Comparison of ENCODE assay signal across 15 cellular contexts in the genomic region with DNA sequence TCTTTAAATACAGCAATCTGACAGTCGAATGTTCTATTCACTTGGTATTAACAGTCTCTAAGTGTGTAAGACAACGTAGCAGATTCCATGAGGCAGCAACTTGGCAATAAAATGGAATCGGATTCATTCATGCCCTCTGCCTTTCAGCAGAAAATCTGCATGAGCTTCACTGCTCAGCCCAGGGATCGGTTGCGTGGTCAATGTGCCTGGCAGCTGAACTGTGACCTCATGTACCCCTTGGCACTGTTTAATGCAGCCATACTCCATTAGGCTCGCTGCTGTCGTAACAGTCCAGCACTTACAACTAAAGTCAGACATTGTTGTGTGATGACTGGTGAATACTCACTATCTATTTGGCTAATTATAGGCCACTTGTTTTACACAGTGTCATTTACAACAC. TPM values are rescaled to one million over a fixed set of nuclear protein-coding genes. Genes with fewer than 3 reads are reported as not detected.
DNase-seq lines count a peak whose midpoint lies in the region; ATAC-seq, FAIRE-seq and TF ChIP-seq lines count a peak whose summit lies in the region.
"Had no signal": no experiment of that assay in that cellular context is flagged by ENCODE, and none has a peak within 500 bp of the region (broad histone marks: within the 10 kb centered on the region; RNA-seq: fewer than 3 reads in every experiment).

No MANE protein-coding gene starts in this region.

- CTCF ChIA-PET in A549 (lab: Yijun Ruan, JAX) (no interaction called here), SK-N-SH (lab: Yijun Ruan, JAX) (interaction anchor here (1.1 kb wide), 1 partner anchor 26 kb away, joined by 4 read pairs; no protein-coding TSS in a partner anchor)

- H3K9me2 ChIP-seq in SK-N-SH, result no peaks in the 10 kb centered on the region

- TF ChIP-seq CTCF in A549 (IDR thresholded peaks at IDR 0.05) (no peak), SK-N-SH (IDR thresholded peaks at IDR 0.05) (no peak)

- FAIRE-seq in A549 (lab: Jason Lieb, UNC), result no peak

- H2AFZ ChIP-seq in SK-N-SH (ENCODE audit: low read depth), result no peak overlapping the region

- no peaks in the 10 kb centered on the region for H3K36me3 ChIP-seq in SK-N-SH (replicated peaks in 1 of 2; ENCODE audit: control insufficient read depth in 1 of 2, insufficient read depth in 2 of 2, low read length in 1 of 2)

- no peaks in the 10 kb centered on the region for H3K36me3 Mint-ChIP-seq in stimulated activated effector memory CD8-positive, alpha-beta T cell treated with anti-CD3 and anti-CD28 coated beads, Interleukin-12 subunit alpha, Interleukin-12 subunit beta, amount 100 ng/mL, for 72 hours
- H3K36me3 Mint-ChIP-seq: brain, natural killer cell had no signal

- peaks cover 3% of the 10 kb centered on the region for H3K9me3 Mint-ChIP-seq in stimulated activated effector memory CD8-positive, alpha-beta T cell treated with anti-CD3 and anti-CD28 coated beads, Interleukin-12 subunit alpha, Interleukin-12 subunit beta, amount 100 ng/mL, for 72 hours
- H3K9me3 Mint-ChIP-seq: activated T-helper 17 cell treated with anti-CD3 and anti-CD28 coated beads, Interleukin-2, amount 50 U/mL, for 72 hours; brain; natural killer cell; T-helper 1 cell treated with Interleukin-12 subunit alpha and Interleukin-12 subunit beta and Interleukin-4 antibody, amounts not matched to agents 30 μg/mL and 1 μg/mL, for 36 hours had no signal

- 29% methylated on average over 7 of the region's 7 CpGs for WGBS in A549 (ENCODE audit: missing lambda C conversion rate)
- 61% methylated on average over 7 of the region's 7 CpGs for WGBS in SK-N-SH (ENCODE audit: low lambda C conversion rate)

- ATAC-seq in A549, result peak; percentile 63 to 81; a peak in 4 of 6 replicates
- no peak for ATAC-seq in stimulated activated effector memory CD8-positive, alpha-beta T cell treated with anti-CD3 and anti-CD28 coated beads, Interleukin-12 subunit alpha, Interleukin-12 subunit beta, amount 100 ng/mL, for 72 hours
- ATAC-seq: activated T-helper 17 cell treated with anti-CD3 and anti-CD28 coated beads, Interleukin-2, amount 50 U/mL, for 72 hours; natural killer cell had no signal

- H3K79me2 ChIP-seq in SK-N-SH (ENCODE audit: insufficient read depth), result no peaks in the 10 kb centered on the region

- H3K27ac ChIP-seq in A549 (no peak overlapping the region), SK-N-SH (ENCODE audit: low read depth in 2 of 2, low read length in 1 of 2) (no peak overlapping the region)

- DNase-seq in A549 (ENCODE audit: low read depth in 1 of 2, low spot score in 1 of 2), result peak in 1 of 2 experiments; percentile 38
- DNase-seq in LHCN-M2 (ENCODE audit: low read depth), result peak; percentile 87
- peak; percentile 18 for DNase-seq in SW480 (ENCODE audit: low spot score)
- DNase-seq in left kidney (ENCODE audit: low read depth, low spot score), result peak; percentile 19
- no peak for DNase-seq in CD1c-positive myeloid dendritic cell (ENCODE audit: extremely low spot score)
- no peak for DNase-seq in stimulated activated effector memory CD8-positive, alpha-beta T cell treated with anti-CD3 and anti-CD28 coated beads, Interleukin-12 subunit alpha, Interleukin-12 subunit beta, amount 100 ng/mL, for 72 hours (ENCODE audit: low spot score in 2 of 2)
- no peak for DNase-seq in SK-N-SH
- no peak for DNase-seq in activated CD4-positive, alpha-beta T cell treated with anti-CD3 and anti-CD28 coated beads for 1 hour
- DNase-seq: AML-193, erythroblast, MM.1S, natural killer cell had no signal

- H3K4me3 Mint-ChIP-seq in stimulated activated effector memory CD8-positive, alpha-beta T cell treated with anti-CD3 and anti-CD28 coated beads, Interleukin-12 subunit alpha, Interleukin-12 subunit beta, amount 100 ng/mL, for 72 hours, result no peak overlapping the region
- H3K4me3 Mint-ChIP-seq: activated T-helper 17 cell treated with anti-CD3 and anti-CD28 coated beads, Interleukin-2, amount 50 U/mL, for 72 hours; brain; natural killer cell; T-helper 1 cell treated with Interleukin-12 subunit alpha and Interleukin-12 subunit beta and Interleukin-4 antibody, amounts not matched to agents 30 μg/mL and 1 μg/mL, for 36 hours had no signal

- H3K4me1 Mint-ChIP-seq in stimulated activated effector memory CD8-positive, alpha-beta T cell treated with anti-CD3 and anti-CD28 coated beads, Interleukin-12 subunit alpha, Interleukin-12 subunit beta, amount 100 ng/mL, for 72 hours, result no peaks in the 10 kb centered on the region
- H3K4me1 Mint-ChIP-seq: activated T-helper 17 cell treated with anti-CD3 and anti-CD28 coated beads, Interleukin-2, amount 50 U/mL, for 72 hours; natural killer cell had no signal

- POLR2A ChIA-PET in A549 (lab: Yijun Ruan, JAX) (no interaction called here), SK-N-SH (lab: Yijun Ruan, JAX) (no interaction called here)

- no peak for TF ChIP-seq POLR2A in A549 (IDR thresholded peaks at IDR 0.05; ENCODE audit: low read length)

- H3K9me3 ChIP-seq in A549, result no peaks in the 10 kb centered on the region
- H3K9me3 ChIP-seq in SK-N-SH, result no peaks in the 10 kb centered on the region

- no peak for TF ChIP-seq EP300 in A549 (IDR thresholded peaks at IDR 0.05)
- TF ChIP-seq EP300 in SK-N-SH (IDR thresholded peaks at IDR 0.05; ENCODE audit: borderline replicate concordance in 1 of 2, low read depth in 1 of 2, low read length in 1 of 2), result no peak

- H3K4me1 ChIP-seq in A549, result peaks cover 14% of the 10 kb centered on the region
- peaks cover 0 to 6% of the 10 kb centered on the region in 2 experiments; a peak in 1 of 4 replicates for H3K4me1 ChIP-seq in SK-N-SH (ENCODE audit: control insufficient read depth in 1 of 2, insufficient read depth in 2 of 2, low read depth in 1 of 2, low read length in 1 of 2)

- TF ChIP-seq RAD21 in A549 (conservative IDR thresholded peaks at IDR 0.05 in 1 of 2, IDR thresholded peaks at IDR 0.05 in 1 of 2) (no peak), SK-N-SH (IDR thresholded peaks at IDR 0.05; ENCODE audit: low read length) (no peak)

- H3K9ac ChIP-seq in SK-N-SH, result no peak overlapping the region

- no peaks in the 10 kb centered on the region for H3K27me3 ChIP-seq in SK-N-SH (ENCODE audit: insufficient read depth)

- H4K20me1 ChIP-seq in SK-N-SH (ENCODE audit: insufficient read depth), result no peaks in the 10 kb centered on the region

- H3K27ac Mint-ChIP-seq in stimulated activated effector memory CD8-positive, alpha-beta T cell treated with anti-CD3 and anti-CD28 coated beads, Interleukin-12 subunit alpha, Interleukin-12 subunit beta, amount 100 ng/mL, for 72 hours, result no peak overlapping the region
- H3K27ac Mint-ChIP-seq: activated T-helper 17 cell treated with anti-CD3 and anti-CD28 coated beads, Interleukin-2, amount 50 U/mL, for 72 hours; natural killer cell; T-helper 1 cell treated with Interleukin-12 subunit alpha and Interleukin-12 subunit beta and Interleukin-4 antibody, amounts not matched to agents 30 μg/mL and 1 μg/mL, for 36 hours had no signal

- H3K4me3 ChIP-seq in A549 (no peak overlapping the region), SK-N-SH (ENCODE audit: low read depth in 2 of 2, low read length in 1 of 2) (no peak overlapping the region)

- H3K4me2 ChIP-seq in A549 (peak overlapping the region; percentile 31), SK-N-SH (no peak overlapping the region)

- no peaks in the 10 kb centered on the region for H3F3A ChIP-seq in SK-N-SH (replicated peaks; ENCODE audit: insufficient read depth)

TF ChIP-seq in A549, 52 proteins besides CTCF, POLR2A, EP300 and RAD21 (continues in another document):
- TF ChIP-seq NPAS2 (CRISPR knock-in tag; IDR thresholded peaks at IDR 0.05; ENCODE audit: borderline replicate concordance), result no peak
- TF ChIP-seq ZNF302 (CRISPR knock-in tag; IDR thresholded peaks at IDR 0.05), result no peak
- no peak for TF ChIP-seq RFX5 (IDR thresholded peaks at IDR 0.05)
- TF ChIP-seq, protein P1, sequence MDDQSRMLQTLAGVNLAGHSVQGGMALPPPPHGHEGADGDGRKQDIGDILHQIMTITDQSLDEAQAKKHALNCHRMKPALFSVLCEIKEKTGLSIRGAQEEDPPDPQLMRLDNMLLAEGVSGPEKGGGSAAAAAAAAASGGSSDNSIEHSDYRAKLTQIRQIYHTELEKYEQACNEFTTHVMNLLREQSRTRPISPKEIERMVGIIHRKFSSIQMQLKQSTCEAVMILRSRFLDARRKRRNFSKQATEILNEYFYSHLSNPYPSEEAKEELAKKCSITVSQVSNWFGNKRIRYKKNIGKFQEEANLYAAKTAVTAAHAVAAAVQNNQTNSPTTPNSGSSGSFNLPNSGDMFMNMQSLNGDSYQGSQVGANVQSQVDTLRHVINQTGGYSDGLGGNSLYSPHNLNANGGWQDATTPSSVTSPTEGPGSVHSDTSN (IDR thresholded peaks at IDR 0.05), result no peak
- TF ChIP-seq FOSL2 (IDR thresholded peaks at IDR 0.05), result no peak
- peak; percentile 39; the same call in 1 of the 2 replicates for TF ChIP-seq FOSL2 (CRISPR knock-in tag; IDR thresholded peaks at IDR 0.05)
- TF ChIP-seq SREBF2 (IDR thresholded peaks at IDR 0.05), result no peak

TF ChIP-seq in SK-N-SH, 30 proteins besides CTCF, POLR2A, EP300 and RAD21 (continues in another document):
- no peak for TF ChIP-seq TEAD4 (IDR thresholded peaks at IDR 0.05; ENCODE audit: borderline replicate concordance, insufficient read depth)
- no peak for TF ChIP-seq EZH2phosphoT487 (IDR thresholded peaks at IDR 0.05; ENCODE audit: borderline replicate concordance, low read depth)
- TF ChIP-seq RFX5 (IDR thresholded peaks at IDR 0.05; ENCODE audit: low read length), result no peak
- TF ChIP-seq MEF2A (IDR thresholded peaks at IDR 0.05; ENCODE audit: borderline replicate concordance, low read depth), result no peak
- no peak for TF ChIP-seq POLR2AphosphoS5 (IDR thresholded peaks at IDR 0.05; ENCODE audit: low read depth, low read length)
- TF ChIP-seq SIN3A (IDR thresholded peaks at IDR 0.05; ENCODE audit: borderline replicate concordance, low read depth, low read length), result no peak
- no peak for TF ChIP-seq CHD2 (IDR thresholded peaks at IDR 0.05; ENCODE audit: low read length, partially characterized antibody)
- TF ChIP-seq GABPA (IDR thresholded peaks at IDR 0.05; ENCODE audit: low read depth), result no peak
- no peak for TF ChIP-seq RXRA (IDR thresholded peaks at IDR 0.05; ENCODE audit: borderline replicate concordance, low read depth)

RNA-seq across cellular contexts. Expression of a gene that starts 17.7 kb away (rescaled TPM):
- polyA plus RNA-seq in A549 (2011; rRNA removed) (0.07 and 0.09 TPM in 2 replicates), A549 (2017; fragmentation: RNase III; extraction: RNeasy Plus Mini Kit Qiagen cat#74134 plus additional on column Dnase treatment) (0.01 to 0.03 TPM (median 0.01 TPM) in 3 replicates), SK-N-SH (2012; rRNA removed) (0.02 TPM in 1 of 2 replicates, not detected in the other)
- not detected in 2 replicates for polyA plus RNA-seq in A549 (2012; cell fraction: cytosol; rRNA removed)
- polyA plus RNA-seq in A549 (2012; cell fraction: nucleus; rRNA removed), result not detected in 2 replicates
- polyA minus RNA-seq in A549 (2011; rRNA and poly(A)+ RNA removed), result 0.15 TPM in 1 of 2 replicates, not detected in the other
- not detected in 2 replicates for total RNA-seq in LHCN-M2 (2014; rRNA removed)
- polyA plus RNA-seq in LHCN-M2 (2012), result not detected
- polyA plus RNA-seq in SK-N-SH (2012; cell fraction: cytosol; rRNA removed), result 0.01 TPM in 1 of 2 replicates, not detected in the other
- not detected in 2 replicates for polyA plus RNA-seq in SK-N-SH (2012; cell fraction: nucleus; rRNA removed)
- total RNA-seq: activated T-helper 17 cell treated with anti-CD3 and anti-CD28 coated beads, Interleukin-2, amount 50 U/mL, for 72 hours had no signal

Comparison
In these comparisons a context has a peak if more than half of its experiments do, and no peak if none do; other contexts are left out.
1. DNase-seq: peak in LHCN-M2 (single experiment), SW480 (single experiment) and left kidney (single experiment); none in CD1c-positive myeloid dendritic cell (single experiment), stimulated activated effector memory CD8-positive, alpha-beta T cell treated with anti-CD3 and anti-CD28 coated beads, Interleukin-12 subunit alpha, Interleukin-12 subunit beta, amount 100 ng/mL, for 72 hours (0 of 2), SK-N-SH (single experiment) and activated CD4-positive, alpha-beta T cell treated with anti-CD3 and anti-CD28 coated beads for 1 hour (single experiment).